Comparison of ENCODE assay signal across 1 cellular context in the genomic region with DNA sequence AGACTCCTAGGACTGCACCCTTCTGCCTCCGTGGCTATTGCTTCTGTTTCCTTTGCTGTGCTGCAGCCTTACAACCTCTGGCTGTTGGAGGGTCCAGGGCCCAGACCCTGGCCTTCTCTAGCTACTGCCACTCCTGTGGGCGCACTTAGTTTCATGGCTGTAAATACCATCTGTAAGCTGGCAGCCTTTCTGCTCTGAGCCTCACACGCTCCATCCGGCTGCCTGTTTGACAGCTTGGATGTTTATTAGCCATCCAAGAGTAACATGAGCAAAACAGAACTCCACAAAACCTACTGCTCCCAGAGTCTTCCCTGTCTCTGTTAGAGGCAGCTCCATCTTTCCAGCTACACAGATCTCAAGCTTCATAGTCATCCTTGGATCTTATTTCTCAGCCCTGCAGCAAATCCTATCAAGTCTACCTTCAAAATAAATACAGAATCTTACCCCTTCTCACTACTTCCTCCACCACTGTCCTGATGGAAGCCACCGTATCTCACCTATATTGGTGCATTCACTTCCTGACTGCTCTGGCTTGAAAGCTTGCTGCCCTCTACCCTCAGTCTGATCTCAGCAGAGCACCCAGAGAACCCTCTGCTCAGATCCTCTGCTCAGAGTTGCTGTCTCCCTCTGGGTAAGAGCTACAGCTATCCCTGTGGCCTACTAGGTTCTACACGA.
TF ChIP-seq lines count a peak whose summit lies in the region.

No MANE protein-coding gene starts in this region.

TF ChIP-seq in GM12891, 5 proteins besides CTCF, POLR2A, EP300 and RAD21:
- TF ChIP-seq TAF1 (IDR thresholded peaks at IDR 0.05; ENCODE audit: low read depth, low read length), result no peak
- TF ChIP-seq POU2F2 (IDR thresholded peaks at IDR 0.05; ENCODE audit: low read depth, low read length), result no peak
- TF ChIP-seq SPI1 (IDR thresholded peaks at IDR 0.05; ENCODE audit: low read depth, low read length), result no peak
- TF ChIP-seq POLR2AphosphoS5 (IDR thresholded peaks at IDR 0.05; ENCODE audit: low read depth, low read length), result no peak
- TF ChIP-seq PAX5 (IDR thresholded peaks at IDR 0.05; ENCODE audit: insufficient read depth, low read length, severe bottlenecking), result no peak
